Comparison of ENCODE assay signal across 16 cellular contexts in the genomic region with DNA sequence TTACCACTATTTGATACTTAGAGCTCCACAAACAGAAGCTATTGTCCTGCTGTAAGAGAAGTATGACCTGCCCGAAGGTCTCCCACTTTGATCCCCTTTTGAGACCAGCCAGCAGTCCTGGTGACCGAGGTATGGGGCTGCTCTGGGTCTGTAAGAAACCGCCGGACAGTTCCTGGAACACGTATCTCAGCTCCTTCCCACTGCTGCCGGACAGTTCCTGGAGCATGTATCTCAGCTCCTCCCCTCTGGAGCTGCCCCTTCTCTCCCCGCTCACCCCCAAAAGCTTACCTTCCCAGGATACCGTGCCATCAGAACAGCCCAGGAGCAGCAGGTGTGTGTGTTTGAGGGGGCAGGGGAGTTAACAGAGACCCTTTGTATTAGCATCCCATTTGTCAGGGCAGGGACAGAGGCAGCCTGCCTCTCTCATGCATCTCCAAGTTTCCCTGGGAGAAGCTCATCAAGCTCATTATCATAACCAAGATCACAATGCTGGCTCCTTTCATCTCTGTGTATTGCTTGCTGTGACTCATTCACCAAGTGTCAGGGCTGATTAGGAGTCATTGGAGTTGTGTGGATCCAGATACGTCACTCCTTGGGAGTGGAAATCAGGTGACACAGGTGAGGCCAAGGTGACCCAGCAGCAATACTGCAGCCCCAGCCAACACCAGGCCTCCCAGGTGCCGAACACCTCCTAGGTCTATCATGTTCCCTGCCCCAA. TPM values are rescaled to one million over a fixed set of nuclear protein-coding genes. Genes with fewer than 3 reads are reported as not detected.
A peak's percentile ranks its signal among the peaks of the same experiment; 100 is the strongest.
DNase-seq lines count a peak whose midpoint lies in the region; ATAC-seq, FAIRE-seq and TF ChIP-seq lines count a peak whose summit lies in the region.
"Had no signal": no experiment of that assay in that cellular context is flagged by ENCODE, and none has a peak within 500 bp of the region (broad histone marks: within the 10 kb centered on the region; RNA-seq: fewer than 3 reads in every experiment).

No MANE protein-coding gene starts in this region.

- no peaks in the 10 kb centered on the region for H3K27me3 Mint-ChIP-seq in MCF 10A (ENCODE audit: insufficient read depth, unreplicated experiment)
- H3K27me3 Mint-ChIP-seq in activated CD8-positive, alpha-beta T cell treated with anti-CD3 and anti-CD28 coated beads for 36 hours: no peaks in the 10 kb centered on the region

- H4K5ac ChIP-seq in H1 (ENCODE audit: insufficient read length, low read depth, low read length): no peak overlapping the region

- H3K4ac ChIP-seq in H1 (replicated peaks; ENCODE audit: insufficient read length, low read depth, low read length): peak overlapping the region; percentile 50

- no peak overlapping the region for H3K27ac ChIP-seq in mammary epithelial cell (ENCODE audit: insufficient read depth, low read depth, low read length)
- H3K27ac ChIP-seq in H1 (ENCODE audit: low read depth, low read length): no peak overlapping the region
- H3K27ac ChIP-seq in left lung: no peak overlapping the region
- H3K27ac ChIP-seq: C4-2B, dorsolateral prefrontal cortex, thoracic aorta had no signal

- TF ChIP-seq EP300 in H1 (IDR thresholded peaks at IDR 0.05; ENCODE audit: borderline replicate concordance in 1 of 2, low read depth in 2 of 2, low read length in 2 of 2): peak in 1 of 2 experiments; percentile 96; a peak in 2 of 3 replicates

- H3K27me3 ChIP-seq in mammary epithelial cell (ENCODE audit: insufficient read depth, low read length) (no peaks in the 10 kb centered on the region), H1 (replicated peaks in 1 of 4; ENCODE audit: control insufficient read depth in 3 of 4, extremely low read depth in 1 of 4, insufficient read depth in 3 of 4, low read length in 3 of 4) (peaks cover 7 to 61% (median 49%) of the 10 kb centered on the region in 4 experiments), left lung (no peaks in the 10 kb centered on the region)
- H3K27me3 ChIP-seq: dorsolateral prefrontal cortex had no signal

- no peak overlapping the region for H4K8ac ChIP-seq in H1 (ENCODE audit: extremely low read depth, insufficient read depth, low read length)

- H3K56ac ChIP-seq in H1 (replicated peaks; ENCODE audit: insufficient read length, low read depth, low read length): no peak overlapping the region

- no peaks in the 10 kb centered on the region for H3K36me3 Mint-ChIP-seq in MCF 10A (ENCODE audit: insufficient read depth, unreplicated experiment)
- no peaks in the 10 kb centered on the region for H3K36me3 Mint-ChIP-seq in activated CD8-positive, alpha-beta T cell treated with anti-CD3 and anti-CD28 coated beads for 36 hours (ENCODE audit: low read depth)

- H3K23me2 ChIP-seq in H1 (ENCODE audit: low read depth, low read length): peaks cover 2% of the 10 kb centered on the region; the same call in 1 of the 2 replicates

- H3K4me1 Mint-ChIP-seq in MCF 10A (ENCODE audit: insufficient read depth, unreplicated experiment): peaks cover 15% of the 10 kb centered on the region
- peaks cover 9% of the 10 kb centered on the region for H3K4me1 Mint-ChIP-seq in activated CD8-positive, alpha-beta T cell treated with anti-CD3 and anti-CD28 coated beads for 36 hours (ENCODE audit: low read depth)

- H3K9me3 Mint-ChIP-seq in MCF 10A (ENCODE audit: unreplicated experiment): no peaks in the 10 kb centered on the region
- no peaks in the 10 kb centered on the region for H3K9me3 Mint-ChIP-seq in activated CD8-positive, alpha-beta T cell treated with anti-CD3 and anti-CD28 coated beads for 36 hours

- H2AK5ac ChIP-seq in H1 (ENCODE audit: low read depth, low read length): peak overlapping the region; percentile 82; the same call in 1 of the 2 replicates

- peak overlapping the region; percentile 98 for H2BK12ac ChIP-seq in H1 (ENCODE audit: low read depth, low read length)

- 87% methylated on average over 8 of the region's 10 CpGs for WGBS in mammary epithelial cell (ENCODE audit: low coverage, missing lambda C conversion rate)
- WGBS in H1 (ENCODE audit: extremely low coverage in 1 of 2, insufficient coverage in 1 of 2, insufficient read length in 1 of 2, insufficient replicate concordance in 2 of 2, low coverage in 1 of 2, low lambda C conversion rate in 2 of 2, missing lambda C conversion rate in 1 of 2), 2 experiments: 19% methylated on average over 10 of the region's 10 CpGs; no CpG with 5 or more reads in 1 of the 2 experiments

- peak; percentile 63 for ATAC-seq in left lung
- no peak for ATAC-seq in GM21576 (IDR thresholded peaks at IDR 0.05; ENCODE audit: unreplicated experiment)
- no peak for ATAC-seq in HG03571 (IDR thresholded peaks at IDR 0.05; ENCODE audit: unreplicated experiment)
- no peak for ATAC-seq in activated CD8-positive, alpha-beta T cell treated with anti-CD3 and anti-CD28 coated beads for 36 hours

- H3K9ac ChIP-seq in mammary epithelial cell (ENCODE audit: insufficient read depth, low read length): no peak overlapping the region
- no peak overlapping the region for H3K9ac ChIP-seq in H1 (replicated peaks in 1 of 4; ENCODE audit: extremely low read depth in 1 of 4, low read depth in 3 of 4, low read length in 3 of 4)

- DNase-seq in mammary epithelial cell (peak; percentile 45), MCF 10A (ENCODE audit: unreplicated experiment) (no peak), H1 (ENCODE audit: low read depth in 1 of 2, low spot score in 2 of 2) (peak in 1 of 2 experiments; percentile 85), left lung (no peak), T1000 (lab: John Stamatoyannopoulos, UW) (no peak)
- no peak for DNase-seq in activated CD8-positive, alpha-beta T cell treated with anti-CD3 and anti-CD28 coated beads for 36 hours
- DNase-seq: activated gamma-delta T cell treated with Interleukin-2 at 50 U/mL for 16 hours, dorsolateral prefrontal cortex had no signal

- peak; percentile 99 for FAIRE-seq in H1 (lab: Jason Lieb, UNC)
- FAIRE-seq: GM12892 had no signal

- no peaks in the 10 kb centered on the region for H3K9me3 ChIP-seq in mammary epithelial cell (replicated peaks; ENCODE audit: insufficient read depth, low read length)
- H3K9me3 ChIP-seq in H1 (ENCODE audit: insufficient read depth in 2 of 2, low read depth in 1 of 2, low read length in 1 of 2): no peaks in the 10 kb centered on the region
- no peaks in the 10 kb centered on the region for H3K9me3 ChIP-seq in left lung
- H3K9me3 ChIP-seq: thoracic aorta had no signal

- no peak overlapping the region for H3K23ac ChIP-seq in H1 (ENCODE audit: insufficient read length)

- peak overlapping the region; percentile 84 for H3K18ac ChIP-seq in H1 (ENCODE audit: extremely low read depth, low read length)

- H2BK15ac ChIP-seq in H1 (ENCODE audit: low read length): peak overlapping the region; percentile 98; the same call in 1 of the 2 replicates

- no peak for TF ChIP-seq POLR2A in H1 (IDR thresholded peaks at IDR 0.05; ENCODE audit: control extremely low read depth in 1 of 2, low read depth in 2 of 2, low read length in 2 of 2)

- in situ Hi-C loops in mammary epithelial cell (cut with MboI; ENCODE audit: low sequenced_read_pairs in 2 of 2): loop anchor here in 1 of 2 donors (25.0 kb wide), 1 partner anchor 293 kb away; no protein-coding TSS in a partner anchor

- no peak overlapping the region for H4K91ac ChIP-seq in H1 (replicated peaks; ENCODE audit: insufficient read length, low read length)

- H3K79me2 ChIP-seq in mammary epithelial cell (ENCODE audit: insufficient read depth, low read length) (no peaks in the 10 kb centered on the region), H1 (ENCODE audit: control insufficient read depth in 1 of 2, insufficient read depth in 2 of 2, low read length in 2 of 2) (no peaks in the 10 kb centered on the region)

- intact Hi-C loops in mammary epithelial cell (cut with micrococcal nuclease) (no loop called here), MCF 10A (cut with micrococcal nuclease) (no loop called here), left lung (cut with DNase I) (no loop called here)
- intact Hi-C loops in activated CD8-positive, alpha-beta T cell treated with anti-CD3 and anti-CD28 coated beads for 36 hours (cut with micrococcal nuclease): no loop called here

- dilution Hi-C loops in mammary epithelial cell (cut with HindIII; ENCODE audit: low sequenced_read_pairs): no loop called here

- H2AFZ ChIP-seq in mammary epithelial cell (ENCODE audit: low read depth, low read length) (no peak overlapping the region), H1 (ENCODE audit: low read length) (no peak overlapping the region)

- BruUV-seq in mammary epithelial cell (replicated peaks; lab: Mats Ljungman, UMichigan) (no TSS peak), MCF 10A (replicated peaks; lab: Mats Ljungman, UMichigan) (no TSS peak)

- H2BK20ac ChIP-seq in H1 (ENCODE audit: low read length): peak overlapping the region; percentile 76; the same call in 1 of the 2 replicates

- H3K36me3 ChIP-seq in mammary epithelial cell (ENCODE audit: insufficient read depth, low read length) (no peaks in the 10 kb centered on the region), H1 (ENCODE audit: control insufficient read depth in 2 of 4, insufficient read depth in 4 of 4, low read length in 3 of 4) (no peaks in the 10 kb centered on the region), left lung (no peaks in the 10 kb centered on the region)
- H3K36me3 ChIP-seq: thoracic aorta had no signal

- CTCF ChIA-PET in mammary epithelial cell (lab: Charles Lee; ENCODE audit: low non-redundant PET): no interaction called here
- CTCF ChIA-PET in MCF 10A (lab: Yijun Ruan, JAX): interaction anchor here (0.6 to 4.4 kb wide), 10 partner anchors 8 to 1583 kb away, joined by 3 to 15 read pairs (median 3); no protein-coding TSS in a partner anchor
- CTCF ChIA-PET in H1 (lab: Charles Lee; ENCODE audit: partially characterized antibody): interaction anchor here (0.6 to 13.3 kb wide), 11 partner anchors 8 to 587 kb away, joined by 3 to 108 read pairs (median 3); no protein-coding TSS in a partner anchor
- CTCF ChIA-PET in activated CD8-positive, alpha-beta T cell treated with anti-CD3 and anti-CD28 coated beads for 36 hours (lab: Charles Lee): interaction anchor here (1.4 to 4.4 kb wide), 3 partner anchors 15 to 252 kb away, joined by 3 to 17 read pairs (median 7); no protein-coding TSS in a partner anchor

- no peak overlapping the region for H3K4me2 ChIP-seq in mammary epithelial cell (ENCODE audit: insufficient read depth, low read depth, low read length)
- peak overlapping the region; percentile 62 to 63 for H3K4me2 ChIP-seq in H1 (ENCODE audit: insufficient read depth in 1 of 2, low read depth in 2 of 2, low read length in 2 of 2)

- TF ChIP-seq RAD21 in H1 (IDR thresholded peaks at IDR 0.05 in 1 of 2, conservative IDR thresholded peaks at IDR 0.05 in 1 of 2; ENCODE audit: low read depth in 2 of 2, low read length in 2 of 2): no peak

- no peak overlapping the region for H2BK120ac ChIP-seq in H1 (replicated peaks; ENCODE audit: low read depth, low read length)

- no peak overlapping the region for H3K27ac Mint-ChIP-seq in MCF 10A (ENCODE audit: low read depth, unreplicated experiment)
- no peak overlapping the region for H3K27ac Mint-ChIP-seq in activated CD8-positive, alpha-beta T cell treated with anti-CD3 and anti-CD28 coated beads for 36 hours

- TF ChIP-seq CTCF in mammary epithelial cell (conservative IDR thresholded peaks at IDR 0.05 in 1 of 2, IDR thresholded peaks at IDR 0.05 in 1 of 2; ENCODE audit: extremely low read depth in 1 of 2, insufficient read depth in 1 of 2, low read depth in 1 of 2, low read length in 2 of 2) (no peak), MCF 10A (IDR thresholded peaks at IDR 0.05; ENCODE audit: unreplicated experiment) (no peak), H1 (IDR thresholded peaks at IDR 0.05; ENCODE audit: control extremely low read depth in 1 of 3, insufficient read depth in 1 of 3, low read depth in 1 of 3, low read length in 3 of 3) (no peak), left lung (IDR thresholded peaks at IDR 0.05) (no peak)
- no peak for TF ChIP-seq CTCF in activated CD8-positive, alpha-beta T cell treated with anti-CD3 and anti-CD28 coated beads for 36 hours (IDR thresholded peaks at IDR 0.05)

- no peak overlapping the region for H3K4me3 ChIP-seq in mammary epithelial cell (replicated peaks in 1 of 3; ENCODE audit: insufficient read depth in 1 of 3, low read depth in 2 of 3, low read length in 3 of 3)
- peak overlapping the region in 3 of 4 experiments; percentile 7 to 47 (median 29); a peak in 6 of 8 replicates for H3K4me3 ChIP-seq in H1 (ENCODE audit: extremely low read depth in 1 of 4, insufficient read depth in 2 of 4, low read depth in 3 of 4, low read length in 4 of 4)
- no peak overlapping the region for H3K4me3 ChIP-seq in left lung
- H3K4me3 ChIP-seq: dorsolateral prefrontal cortex, thoracic aorta had no signal

- H2BK5ac ChIP-seq in H1 (ENCODE audit: low read depth, low read length): 0 out of 2 replicates have a peak overlapping the region, but pooled peaks have one; percentile 63

- H3K14ac ChIP-seq in H1 (ENCODE audit: insufficient read length): no peak overlapping the region

- no peaks in the 10 kb centered on the region for H3K79me1 ChIP-seq in H1 (ENCODE audit: low read depth, low read length)

- peaks cover 3% of the 10 kb centered on the region for H3K4me1 ChIP-seq in mammary epithelial cell (ENCODE audit: insufficient read depth, low read length)
- peaks cover 25 to 60% (median 43%) of the 10 kb centered on the region in 4 experiments for H3K4me1 ChIP-seq in H1 (replicated peaks in 1 of 4; ENCODE audit: control insufficient read depth in 3 of 4, insufficient read depth in 4 of 4, low read length in 3 of 4)
- H3K4me1 ChIP-seq in left lung: peaks cover 0 to 16% of the 10 kb centered on the region in 2 donors

- H4K20me1 ChIP-seq in mammary epithelial cell (ENCODE audit: insufficient read depth, low read length) (no peaks in the 10 kb centered on the region), H1 (replicated peaks in 1 of 2; ENCODE audit: control insufficient read depth in 1 of 2, insufficient read depth in 2 of 2, low read length in 2 of 2) (peaks cover 0 to 2% of the 10 kb centered on the region in 2 experiments)

- POLR2A ChIA-PET in MCF 10A (lab: Yijun Ruan, JAX): interaction anchor here (0.6 to 1.8 kb wide), 11 partner anchors 9 to 173 kb away, joined by 3 to 8 read pairs (median 4); a partner anchor contains a TSS
- POLR2A ChIA-PET in H1 (lab: Charles Lee; ENCODE audit: partially characterized antibody): interaction anchor here (0.8 to 1.7 kb wide), 12 partner anchors 9 to 278 kb away, joined by 3 to 7 read pairs (median 3); a partner anchor contains a TSS
- POLR2A ChIA-PET in activated CD8-positive, alpha-beta T cell treated with anti-CD3 and anti-CD28 coated beads for 36 hours (lab: Charles Lee): interaction anchor here (0.7 kb wide), 1 partner anchor 13 kb away, joined by 3 read pairs; no protein-coding TSS in a partner anchor

- no peak overlapping the region for H3K4me3 Mint-ChIP-seq in MCF 10A (ENCODE audit: unreplicated experiment)
- no peak overlapping the region for H3K4me3 Mint-ChIP-seq in activated CD8-positive, alpha-beta T cell treated with anti-CD3 and anti-CD28 coated beads for 36 hours

RNA-seq across cellular contexts. Expression of a gene that starts 25.3 kb away (rescaled TPM):
- total RNA-seq in mammary epithelial cell: not detected
- polyA plus RNA-seq in mammary epithelial cell: not detected
- not detected for polyA minus RNA-seq in mammary epithelial cell
- not detected in 2 replicates for total RNA-seq in MCF 10A (2022)
- 0.78 and 1.1 TPM in 2 replicates for total RNA-seq in H1 (2021; fragmentation: NEBNext Ultra II Directional; extraction: Animal tissue kit (Norgen Biotek cat#: 25700))
- polyA plus RNA-seq in H1 (2011; rRNA removed): 2.8 and 4.0 TPM in 2 replicates
- polyA plus RNA-seq in H1 (2011; cell fraction: cytosol; rRNA removed): 1.6 TPM
- 2.0 TPM for polyA plus RNA-seq in H1 (2011; cell fraction: nucleus; rRNA removed)
- 1.4 to 3.3 TPM (median 2.5 TPM) in 4 replicates for polyA plus RNA-seq in H1 (2012, experiment 1 of 2)
- 2.1 TPM for polyA plus RNA-seq in H1 (2012, experiment 2 of 2)
- polyA plus RNA-seq in H1 (2013, experiment 1 of 2): 1.8 TPM
- 2.0 TPM for polyA plus RNA-seq in H1 (2013, experiment 2 of 2)
- 1.0 and 2.9 TPM in 2 replicates for polyA minus RNA-seq in H1 (2011; rRNA and poly(A)+ RNA removed)
- polyA minus RNA-seq in H1 (2011; cell fraction: cytosol; rRNA and poly(A)+ RNA removed): not detected
- 0.50 TPM for polyA minus RNA-seq in H1 (2011; cell fraction: nucleus; rRNA and poly(A)+ RNA removed)
- not detected for total RNA-seq in left lung
- total RNA-seq in activated CD8-positive, alpha-beta T cell treated with anti-CD3 and anti-CD28 coated beads for 36 hours: not detected
- total RNA-seq: A172, G401, mononuclear cell, thoracic aorta had no signal

RNA-seq across cellular contexts. Expression of a gene that starts 43.6 kb away (rescaled TPM):
- total RNA-seq in mammary epithelial cell (under 1 TPM; under 0.01 to 0.12 TPM), MCF 10A (2022) (not detected in 2 replicates), left lung (10 to 100 TPM; 19.3 to 20.5 TPM)
- polyA plus RNA-seq in mammary epithelial cell (0.03 TPM), H1 (2011; rRNA removed) (0.23 and 0.28 TPM in 2 replicates)
- polyA minus RNA-seq in mammary epithelial cell: 1.6 TPM
- 0.13 and 0.19 TPM in 2 replicates for total RNA-seq in H1 (2021; fragmentation: NEBNext Ultra II Directional; extraction: Animal tissue kit (Norgen Biotek cat#: 25700))
- polyA plus RNA-seq in H1 (2011; cell fraction: cytosol; rRNA removed): 0.09 TPM
- polyA plus RNA-seq in H1 (2011; cell fraction: nucleus; rRNA removed): 0.17 TPM
- 0.17 to 0.28 TPM (median 0.20 TPM) in 4 replicates for polyA plus RNA-seq in H1 (2012, experiment 1 of 2)
- polyA plus RNA-seq in H1 (2012, experiment 2 of 2): 0.34 TPM
- polyA plus RNA-seq in H1 (2013, experiment 1 of 2): 0.32 TPM
- polyA plus RNA-seq in H1 (2013, experiment 2 of 2): 0.28 TPM
- polyA minus RNA-seq in H1 (2011; rRNA and poly(A)+ RNA removed): 0.16 and 0.20 TPM in 2 replicates
- not detected for polyA minus RNA-seq in H1 (2011; cell fraction: cytosol; rRNA and poly(A)+ RNA removed)
- polyA minus RNA-seq in H1 (2011; cell fraction: nucleus; rRNA and poly(A)+ RNA removed): 0.10 TPM
- total RNA-seq in activated CD8-positive, alpha-beta T cell treated with anti-CD3 and anti-CD28 coated beads for 36 hours: not detected
- total RNA-seq: A172, G401, mononuclear cell had no signal

Comparison
In these comparisons a context has a peak if more than half of its experiments do, and no peak if none do; other contexts are left out.
1. H3K4me3 ChIP-seq: peak in H1 (3 of 4); none in mammary epithelial cell (0 of 3) and left lung (0 of 2).
2. RNA of a gene that starts 43.6 kb away (total RNA-seq): 19.3 to 20.5 TPM in left lung; 0.13 to 0.19 TPM in H1, under 0.01 to 0.12 TPM in mammary epithelial cell, not detected in MCF 10A and not detected in activated CD8-positive, alpha-beta T cell treated with anti-CD3 and anti-CD28 coated beads for 36 hours; every median in the first group is over 10 times any median in the second.